Comparison of ENCODE assay signal across 8 cellular contexts in the genomic region with DNA sequence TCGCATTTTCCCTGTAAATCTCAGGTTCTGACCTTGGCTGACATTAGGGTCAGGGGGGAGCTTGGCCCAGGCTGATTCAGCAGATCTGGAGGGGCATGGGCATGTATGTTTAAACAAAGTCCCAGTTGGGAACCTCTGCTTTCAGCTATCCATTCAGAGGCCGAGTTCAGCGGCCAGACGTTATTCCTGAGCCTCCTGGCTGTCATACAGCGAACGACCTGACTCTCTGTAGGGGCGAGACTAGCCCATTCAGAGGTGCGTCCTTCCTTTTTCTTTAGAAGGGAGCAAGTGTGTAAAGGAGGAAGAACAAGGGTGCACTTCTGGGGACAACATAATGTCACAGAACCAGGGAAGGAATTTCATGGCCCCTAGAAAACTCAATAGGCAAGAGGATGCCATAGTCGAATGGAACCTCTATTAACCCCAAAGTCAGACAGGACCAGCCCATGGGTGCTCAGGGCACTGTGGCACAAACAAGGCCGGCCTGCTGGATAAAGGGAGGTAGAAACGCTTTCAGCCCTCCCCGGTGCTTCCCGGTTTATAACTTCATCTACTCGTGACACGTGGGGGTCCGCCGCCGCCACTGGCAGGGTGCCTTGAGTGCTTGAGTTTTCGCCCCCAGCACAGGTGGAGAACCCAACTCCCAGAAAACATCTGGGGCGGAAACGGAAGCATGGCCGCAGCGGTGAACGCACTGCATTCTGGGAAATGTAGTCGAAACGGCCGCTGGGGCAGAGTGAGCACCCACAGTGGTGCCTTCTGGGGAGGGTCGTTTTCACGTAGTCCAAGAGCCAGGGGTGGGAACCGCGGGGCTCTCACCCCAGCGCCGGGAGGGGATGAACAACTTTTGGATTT. TPM values are rescaled to one million over a fixed set of nuclear protein-coding genes. Genes with fewer than 3 reads are reported as not detected.
DNase-seq lines count a peak whose midpoint lies in the region; ATAC-seq, FAIRE-seq and TF ChIP-seq lines count a peak whose summit lies in the region.

No MANE protein-coding gene starts in this region.

- peak overlapping the region; percentile 19; the same call in 1 of the 2 replicates for H2BK15ac ChIP-seq in H1 (ENCODE audit: low read length)

- no peak for FAIRE-seq in H1 (lab: Jason Lieb, UNC)

- H3K36me3 Mint-ChIP-seq in mesothelial cell of epicardium: no peaks in the 10 kb centered on the region

- no peak overlapping the region for H3K18ac ChIP-seq in H1 (ENCODE audit: extremely low read depth, low read length)

- no peaks in the 10 kb centered on the region for H3K9me3 ChIP-seq in H1 (ENCODE audit: insufficient read depth in 2 of 2, low read depth in 1 of 2, low read length in 1 of 2)

- H3K4me1 ChIP-seq in H1 (replicated peaks in 1 of 4; ENCODE audit: control insufficient read depth in 3 of 4, insufficient read depth in 4 of 4, low read length in 3 of 4): peaks cover 0 to 4% (median under 1%) of the 10 kb centered on the region in 4 experiments; a peak in 3 of 7 replicates

- H4K91ac ChIP-seq in H1 (replicated peaks; ENCODE audit: insufficient read length, low read length): no peak overlapping the region

- H2AK5ac ChIP-seq in H1 (ENCODE audit: low read depth, low read length): 0 out of 2 replicates have a peak overlapping the region, but pooled peaks have one; percentile 3

- H2BK120ac ChIP-seq in H1 (replicated peaks; ENCODE audit: low read depth, low read length): no peak overlapping the region

- H3K36me3 ChIP-seq in H1 (ENCODE audit: control insufficient read depth in 2 of 4, insufficient read depth in 4 of 4, low read length in 3 of 4): no peaks in the 10 kb centered on the region

- no peak overlapping the region; a peak in 1 of 7 replicates for H3K9ac ChIP-seq in H1 (replicated peaks in 1 of 4; ENCODE audit: extremely low read depth in 1 of 4, low read depth in 3 of 4, low read length in 3 of 4)

- WGBS in H1 (ENCODE audit: extremely low coverage in 1 of 2, insufficient coverage in 1 of 2, insufficient read length in 1 of 2, insufficient replicate concordance in 2 of 2, low coverage in 1 of 2, low lambda C conversion rate in 2 of 2, missing lambda C conversion rate in 1 of 2), 2 experiments: 27% methylated on average over 33 of the region's 33 CpGs; no CpG with 5 or more reads in 1 of the 2 experiments

- peak overlapping the region; percentile 90; the same call in 1 of the 2 replicates for H4K8ac ChIP-seq in H1 (ENCODE audit: extremely low read depth, insufficient read depth, low read length)

- H3K27ac Mint-ChIP-seq in mesothelial cell of epicardium: peak overlapping the region; percentile 81

- no peaks in the 10 kb centered on the region; the same call in 1 of the 2 replicates for H3K23me2 ChIP-seq in H1 (ENCODE audit: low read depth, low read length)

- POLR2A ChIA-PET in H1 (lab: Charles Lee; ENCODE audit: partially characterized antibody): interaction anchor here (0.8 kb wide), 1 partner anchor 17 kb away, joined by 3 read pairs; no protein-coding TSS in a partner anchor

- TF ChIP-seq EP300 in H1 (IDR thresholded peaks at IDR 0.05; ENCODE audit: borderline replicate concordance in 1 of 2, low read depth in 2 of 2, low read length in 2 of 2): no peak

- H3K4me2 ChIP-seq in H1 (ENCODE audit: insufficient read depth in 1 of 2, low read depth in 2 of 2, low read length in 2 of 2): peak overlapping the region; percentile 63 to 70

- peak overlapping the region; percentile 77 for H3K4me3 Mint-ChIP-seq in mesothelial cell of epicardium

- no peaks in the 10 kb centered on the region for H4K20me1 ChIP-seq in H1 (replicated peaks in 1 of 2; ENCODE audit: control insufficient read depth in 1 of 2, insufficient read depth in 2 of 2, low read length in 2 of 2)

- no peak overlapping the region for H3K14ac ChIP-seq in H1 (ENCODE audit: insufficient read length)

- no peak overlapping the region for H2BK20ac ChIP-seq in H1 (ENCODE audit: low read length)

- no peak overlapping the region for H3K23ac ChIP-seq in H1 (ENCODE audit: insufficient read length)

- TF ChIP-seq POLR2A in H1 (IDR thresholded peaks at IDR 0.05; ENCODE audit: control extremely low read depth in 1 of 2, low read depth in 2 of 2, low read length in 2 of 2): peak in 1 of 2 experiments; percentile 24; a peak in 1 of 3 replicates

- no peaks in the 10 kb centered on the region for H3K9me3 Mint-ChIP-seq in mesothelial cell of epicardium

- H2BK12ac ChIP-seq in H1 (ENCODE audit: low read depth, low read length): no peak overlapping the region

- H3K79me1 ChIP-seq in H1 (ENCODE audit: low read depth, low read length): no peaks in the 10 kb centered on the region

- peaks cover 7% of the 10 kb centered on the region for H3K4me1 Mint-ChIP-seq in mesothelial cell of epicardium

- H3K56ac ChIP-seq in H1 (replicated peaks; ENCODE audit: insufficient read length, low read depth, low read length): no peak overlapping the region

- peak; percentile 75 for ATAC-seq in HG02588 (IDR thresholded peaks at IDR 0.05; ENCODE audit: unreplicated experiment)

- H3K79me2 ChIP-seq in H1 (ENCODE audit: control insufficient read depth in 1 of 2, insufficient read depth in 2 of 2, low read length in 2 of 2): no peaks in the 10 kb centered on the region

- peaks cover 15% of the 10 kb centered on the region for H3K27me3 Mint-ChIP-seq in mesothelial cell of epicardium (ENCODE audit: low read depth)

- no peak overlapping the region for H3K4ac ChIP-seq in H1 (replicated peaks; ENCODE audit: insufficient read length, low read depth, low read length)

- CTCF ChIA-PET in H1 (lab: Charles Lee; ENCODE audit: partially characterized antibody): no interaction called here

- TF ChIP-seq CTCF in GM12865 (IDR thresholded peaks at IDR 0.05; ENCODE audit: insufficient read depth, low read depth, low read length, missing control alignments) (no peak), H1 (IDR thresholded peaks at IDR 0.05; ENCODE audit: control extremely low read depth in 1 of 3, insufficient read depth in 1 of 3, low read depth in 1 of 3, low read length in 3 of 3) (no peak), mesothelial cell of epicardium (IDR thresholded peaks at IDR 0.05; ENCODE audit: unreplicated experiment) (no peak)

- H2BK5ac ChIP-seq in H1 (ENCODE audit: low read depth, low read length): no peak overlapping the region; the same call in 1 of the 2 replicates

- no peak for TF ChIP-seq RAD21 in H1 (IDR thresholded peaks at IDR 0.05 in 1 of 2, conservative IDR thresholded peaks at IDR 0.05 in 1 of 2; ENCODE audit: low read depth in 2 of 2, low read length in 2 of 2)

- peak overlapping the region; percentile 70 for H3K4me3 ChIP-seq in GM12865 (ENCODE audit: low read depth, low read length)
- H3K4me3 ChIP-seq in H1 (ENCODE audit: extremely low read depth in 1 of 4, insufficient read depth in 2 of 4, low read depth in 3 of 4, low read length in 4 of 4): peak overlapping the region; percentile 26 to 61 (median 46); a peak in 7 of 8 replicates

- H2AFZ ChIP-seq in H1 (ENCODE audit: low read length): peak overlapping the region; percentile 16; the same call in 1 of the 2 replicates

- no peak overlapping the region for H3K27ac ChIP-seq in H1 (ENCODE audit: low read depth, low read length)

- H3K27me3 ChIP-seq in H1 (replicated peaks in 1 of 4; ENCODE audit: control insufficient read depth in 3 of 4, extremely low read depth in 1 of 4, insufficient read depth in 3 of 4, low read length in 3 of 4): no peaks in the 10 kb centered on the region

- H4K5ac ChIP-seq in H1 (ENCODE audit: insufficient read length, low read depth, low read length): no peak overlapping the region

- DNase-seq in GM12865 (ENCODE audit: low read depth): peak; percentile 84
- peak; percentile 46 for DNase-seq in NCI-H460 (ENCODE audit: extremely low read depth, low read depth)
- peak; percentile 51 to 53 for DNase-seq in activated CD8-positive, alpha-beta memory T cell treated with anti-CD3 and anti-CD28 coated beads for 4 hours (ENCODE audit: low read depth in 2 of 2)
- peak in 1 of 2 experiments; percentile 85 for DNase-seq in H1 (ENCODE audit: low read depth in 1 of 2, low spot score in 2 of 2)
- peak; percentile 33 to 67 for DNase-seq in mesothelial cell of epicardium (ENCODE audit: low spot score in 2 of 2, unreplicated experiment in 2 of 2)
- peak; percentile 36 to 57 for DNase-seq in stimulated activated CD8-positive, alpha-beta memory T cell treated with anti-CD3 and anti-CD28 coated beads, Interleukin-15, amount 100 ng/mL, for 4 hours (ENCODE audit: low read depth in 2 of 2)
- DNase-seq in NCI-H1694 (lab: John Stamatoyannopoulos, UW): no peak

TF ChIP-seq in H1, 55 proteins besides CTCF, POLR2A, EP300 and RAD21 (continues in another document):
- peak; percentile 77 for TF ChIP-seq SIX5 (IDR thresholded peaks at IDR 0.05; ENCODE audit: low read depth, low read length)
- TF ChIP-seq MAX (IDR thresholded peaks at IDR 0.05): peak; percentile 66
- 0 out of 4 replicates have a peak, but pooled peaks of 1 of the 2 experiments have one; percentile 46 for TF ChIP-seq SIN3A (conservative IDR thresholded peaks at IDR 0.05 in 1 of 2, IDR thresholded peaks at IDR 0.05 in 1 of 2; ENCODE audit: low read depth in 1 of 2, low read length in 2 of 2)
- peak; percentile 72 for TF ChIP-seq KDM4A (IDR thresholded peaks at IDR 0.05; ENCODE audit: low read depth, low read length, severe bottlenecking)
- TF ChIP-seq TAF1 (IDR thresholded peaks at IDR 0.05; ENCODE audit: low read depth, low read length): peak; percentile 29; the same call in 1 of the 2 replicates
- TF ChIP-seq, protein P1, sequence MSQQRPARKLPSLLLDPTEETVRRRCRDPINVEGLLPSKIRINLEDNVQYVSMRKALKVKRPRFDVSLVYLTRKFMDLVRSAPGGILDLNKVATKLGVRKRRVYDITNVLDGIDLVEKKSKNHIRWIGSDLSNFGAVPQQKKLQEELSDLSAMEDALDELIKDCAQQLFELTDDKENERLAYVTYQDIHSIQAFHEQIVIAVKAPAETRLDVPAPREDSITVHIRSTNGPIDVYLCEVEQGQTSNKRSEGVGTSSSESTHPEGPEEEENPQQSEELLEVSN (IDR thresholded peaks at IDR 0.05): peak; percentile 60

RNA-seq across cellular contexts. Expression of gene PLCG2, which starts 33.2 kb away (rescaled TPM):
- total RNA-seq in NCI-H460 (2014; rRNA removed; shearing (Covaris generic)): 1.3 and 2.8 TPM in 2 replicates
- polyA plus RNA-seq in NCI-H460 (2014; cell fraction: nucleus; rRNA removed): 2.0 and 2.6 TPM in 2 replicates
- total RNA-seq in H1 (2021; fragmentation: NEBNext Ultra II Directional; extraction: Animal tissue kit (Norgen Biotek cat#: 25700)): 5.6 and 6.9 TPM in 2 replicates
- 6.1 and 7.5 TPM in 2 replicates for polyA plus RNA-seq in H1 (2011; rRNA removed)
- 8.9 TPM for polyA plus RNA-seq in H1 (2011; cell fraction: cytosol; rRNA removed)
- polyA plus RNA-seq in H1 (2011; cell fraction: nucleus; rRNA removed): 20.7 TPM
- polyA plus RNA-seq in H1 (2012, experiment 1 of 2): 4.6 to 7.2 TPM (median 5.9 TPM) in 4 replicates
- polyA plus RNA-seq in H1 (2012, experiment 2 of 2): 0.89 TPM
- 2.1 TPM for polyA plus RNA-seq in H1 (2013, experiment 1 of 2)
- 1.8 TPM for polyA plus RNA-seq in H1 (2013, experiment 2 of 2)
- 19.9 and 20.7 TPM in 2 replicates for polyA minus RNA-seq in H1 (2011; rRNA and poly(A)+ RNA removed)
- 9.5 TPM for polyA minus RNA-seq in H1 (2011; cell fraction: cytosol; rRNA and poly(A)+ RNA removed)
- polyA minus RNA-seq in H1 (2011; cell fraction: nucleus; rRNA and poly(A)+ RNA removed): 28.3 TPM
- total RNA-seq in mesothelial cell of epicardium: 3.1 to 5.7 TPM (median 4.2 TPM) in 3 replicates
